31 cellular contexts compared by ENCODE assay signal in genomic region chr1:201173736-201174135, GRCh38. TPM values are rescaled to one million over a fixed set of nuclear protein-coding genes. Genes with fewer than 3 reads are reported as not detected.
"Had no signal": no experiment of that assay in that cellular context is flagged by ENCODE, and none has a peak within 500 bp of the region (broad histone marks: within the 10 kb centered on the region; RNA-seq: fewer than 3 reads in every experiment).

No MANE protein-coding gene starts in this region.

- DNase-seq: activated B cell treated with CpG ODN at 0.5 μM for 24 hours; activated CD4-positive, alpha-beta T cell treated with anti-CD3 and anti-CD28 coated beads, Interleukin-2, amount 50 U/mL, for 4 hours; activated gamma-delta T cell; activated T-cell treated with anti-CD3 and anti-CD28 coated beads, Interleukin-2, amount 50 U/mL, for 48 hours; adrenal gland; caudate nucleus; dermis blood vessel endothelial cell; effector CD8-positive, alpha-beta T cell; hippocampal formation; left ventricle myocardium superior; posterior cingulate gyrus; retina; sigmoid colon; stimulated activated naive CD4-positive, alpha-beta T cell; T1000; testis; upper lobe of left lung had no signal

- H3K27me3 ChIP-seq: adrenal gland, ascending aorta, brain microvascular endothelial cell, esophagus muscularis mucosa, sigmoid colon, testis, upper lobe of left lung had no signal

- H3K27ac ChIP-seq: adrenal gland, ascending aorta, brain microvascular endothelial cell, esophagus muscularis mucosa, sigmoid colon, testis, upper lobe of left lung had no signal

- H3K4me2 ChIP-seq: smooth muscle cell had no signal

- H3K36me3 ChIP-seq: adrenal gland, ascending aorta, brain microvascular endothelial cell, esophagus muscularis mucosa, sigmoid colon, upper lobe of left lung had no signal

- H3K4me3 Mint-ChIP-seq: activated B cell treated with CpG ODN at 0.5 μM for 24 hours; activated CD4-positive, alpha-beta T cell treated with anti-CD3 and anti-CD28 coated beads for 36 hours; activated naive CD4-positive, alpha-beta T cell treated with anti-CD3 and anti-CD28 coated beads, Interleukin-2, amount 50 U/mL, for 24 hours; memory B cell; T-helper 1 cell treated with Interleukin-12 subunit alpha and Interleukin-12 subunit beta and Interleukin-4 antibody, amounts not matched to agents 30 μg/mL and 1 μg/mL, for 36 hours had no signal

- H3K4me3 ChIP-seq: adrenal gland, ascending aorta, esophagus muscularis mucosa, sigmoid colon, smooth muscle cell, testis, upper lobe of left lung had no signal

- ATAC-seq: activated CD4-positive, alpha-beta T cell treated with anti-CD3 and anti-CD28 coated beads for 36 hours; left ventricle myocardium superior had no signal

- H3K9me3 ChIP-seq: adrenal gland, ascending aorta, esophagus muscularis mucosa, testis, upper lobe of left lung had no signal

- H3K27ac Mint-ChIP-seq: activated B cell treated with CpG ODN at 0.5 μM for 24 hours; activated naive CD4-positive, alpha-beta T cell treated with anti-CD3 and anti-CD28 coated beads, Interleukin-2, amount 50 U/mL, for 24 hours; memory B cell; T-helper 1 cell treated with Interleukin-12 subunit alpha and Interleukin-12 subunit beta and Interleukin-4 antibody, amounts not matched to agents 30 μg/mL and 1 μg/mL, for 36 hours had no signal

- H3K9me3 Mint-ChIP-seq: activated naive CD4-positive, alpha-beta T cell treated with anti-CD3 and anti-CD28 coated beads, Interleukin-2, amount 50 U/mL, for 24 hours; T-helper 1 cell treated with Interleukin-12 subunit alpha and Interleukin-12 subunit beta and Interleukin-4 antibody, amounts not matched to agents 30 μg/mL and 1 μg/mL, for 36 hours had no signal

RNA-seq across cellular contexts. Expression of gene IGFN1, which starts 16.9 kb away (rescaled TPM):
- total RNA-seq: activated B cell treated with CpG ODN at 0.5 μM for 24 hours; activated CD4-positive, alpha-beta T cell treated with anti-CD3 and anti-CD28 coated beads for 36 hours; activated CD8-positive, alpha-beta memory T cell treated with anti-CD3 and anti-CD28 coated beads for 36 hours; ascending aorta; endothelial cell of umbilical vein; esophagus muscularis mucosa; left ventricle myocardium superior; smooth muscle cell had no signal

RNA-seq across cellular contexts. Expression of gene ASCL5, which starts 46.8 kb away (rescaled TPM):
- total RNA-seq: activated B cell treated with CpG ODN at 0.5 μM for 24 hours; activated CD8-positive, alpha-beta memory T cell treated with anti-CD3 and anti-CD28 coated beads for 36 hours; adrenal gland; ascending aorta; dermis blood vessel endothelial cell; endothelial cell of umbilical vein; esophagus muscularis mucosa; frontal cortex; left ventricle myocardium superior; mononuclear cell; myocyte; omental fat pad; sigmoid colon; smooth muscle cell; upper lobe of left lung had no signal
